In the genomic region with DNA sequence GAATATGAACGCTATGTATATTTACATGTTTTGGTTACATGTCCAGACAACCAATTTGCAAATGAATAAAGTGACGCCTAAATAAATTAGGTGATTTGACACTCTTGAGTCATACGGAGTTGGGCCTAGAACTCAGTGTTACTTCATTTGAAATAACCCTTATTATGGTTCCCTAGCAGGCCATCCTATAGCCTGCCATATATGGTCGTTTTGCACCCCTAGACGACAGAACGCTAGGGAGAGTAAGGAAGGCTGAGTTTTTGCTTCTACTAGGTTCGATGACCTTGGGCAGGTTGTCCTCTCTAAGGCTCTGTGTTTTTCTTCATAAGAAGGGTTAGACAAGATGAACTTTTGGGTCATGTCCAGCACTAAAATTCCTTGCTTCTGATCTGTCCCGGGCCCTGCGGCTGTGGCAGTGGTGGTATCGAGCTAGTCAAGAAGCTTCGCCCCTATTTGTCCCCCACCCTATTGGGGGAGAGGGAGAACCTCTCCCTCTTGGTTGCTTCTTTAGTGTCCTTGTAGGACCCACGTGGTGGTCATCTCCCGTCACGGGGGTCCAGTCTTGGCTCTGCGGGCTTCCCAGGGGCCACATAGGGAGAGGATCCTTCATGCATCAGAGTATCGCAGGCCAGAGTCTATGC, we compare ENCODE assay signal across 8 cellular contexts. TPM values are rescaled to one million over a fixed set of nuclear protein-coding genes. Genes with fewer than 3 reads are reported as not detected.
DNase-seq lines count a peak whose midpoint lies in the region; ATAC-seq and TF ChIP-seq lines count a peak whose summit lies in the region.

No MANE protein-coding gene starts in this region.

- H3K9me3 Mint-ChIP-seq in activated T-cell treated with anti-CD3 and anti-CD28 coated beads, Interleukin-2, amount 50 U/mL, for 72 hours: no peaks in the 10 kb centered on the region

- no peaks in the 10 kb centered on the region for H3K27me3 Mint-ChIP-seq in activated T-cell treated with anti-CD3 and anti-CD28 coated beads, Interleukin-2, amount 50 U/mL, for 72 hours (ENCODE audit: low read depth)

- peak overlapping the region in 1 of 2 donors; percentile 49 for H3K9ac ChIP-seq in liver (ENCODE audit: low read depth in 1 of 2, low read length in 2 of 2)

- TF ChIP-seq CTCF in astrocyte of the cerebellum (IDR thresholded peaks at IDR 0.05; ENCODE audit: low read depth, low read length, missing control alignments) (no peak), liver (IDR thresholded peaks at IDR 0.05; ENCODE audit: low read depth, low read length, missing input control) (no peak), foreskin keratinocyte (conservative IDR thresholded peaks at IDR 0.05) (no peak)

- no peak for ATAC-seq in activated T-cell treated with anti-CD3 and anti-CD28 coated beads, Interleukin-2, amount 50 U/mL, for 72 hours (replicated peaks in 1 of 2)
- no peak for ATAC-seq in foreskin keratinocyte

- peaks cover 6% of the 10 kb centered on the region for H3K4me1 Mint-ChIP-seq in activated T-cell treated with anti-CD3 and anti-CD28 coated beads, Interleukin-2, amount 50 U/mL, for 72 hours (ENCODE audit: low read depth)

- no peak for DNase-seq in activated T-cell treated with anti-CD3 and anti-CD28 coated beads, Interleukin-2, amount 50 U/mL, for 72 hours
- no peak for DNase-seq in activated T-cell treated with anti-CD3 and anti-CD28 coated beads for 4 hours
- DNase-seq in astrocyte of the cerebellum (ENCODE audit: low read depth): no peak
- no peak for DNase-seq in stimulated activated CD4-positive, alpha-beta T cell treated with anti-CD3 and anti-CD28 coated beads, Interleukin-4, amount 100 ng/mL, for 1 hour
- no peak for DNase-seq in mesenteric fat pad (ENCODE audit: low spot score)
- no peak for DNase-seq in foreskin keratinocyte

- H3K27me3 ChIP-seq in liver (ENCODE audit: control insufficient read depth in 4 of 4, insufficient read depth in 4 of 4, low read length in 3 of 4) (no peaks in the 10 kb centered on the region), thymus (ENCODE audit: control insufficient read depth, insufficient read depth) (no peaks in the 10 kb centered on the region), foreskin keratinocyte (no peaks in the 10 kb centered on the region)

- no peaks in the 10 kb centered on the region for H3K36me3 ChIP-seq in liver (ENCODE audit: control insufficient read depth in 4 of 4, insufficient read depth in 3 of 4, low read depth in 1 of 4, low read length in 3 of 4)
- no peaks in the 10 kb centered on the region for H3K36me3 ChIP-seq in thymus (ENCODE audit: control insufficient read depth, insufficient read depth)

- H3K4me3 ChIP-seq in astrocyte of the cerebellum (ENCODE audit: low read depth, low read length): peak overlapping the region; percentile 9
- H3K4me3 ChIP-seq in liver (ENCODE audit: low read depth in 1 of 3, low read length in 3 of 3): peak overlapping the region in 1 of 3 donors; percentile 49
- peak overlapping the region; percentile 87 for H3K4me3 ChIP-seq in thymus (ENCODE audit: low read length)

- H3K4me3 Mint-ChIP-seq in activated T-cell treated with anti-CD3 and anti-CD28 coated beads, Interleukin-2, amount 50 U/mL, for 72 hours: no peak overlapping the region

- TF ChIP-seq RAD21 in liver (IDR thresholded peaks at IDR 0.05): no peak

- H3K27ac ChIP-seq in liver (ENCODE audit: low read depth in 1 of 2, low read length in 2 of 2) (peak overlapping the region; percentile 71 to 97), thymus (ENCODE audit: low read depth) (peak overlapping the region; percentile 72), foreskin keratinocyte (no peak overlapping the region)

- H3K9me3 ChIP-seq in liver (ENCODE audit: control insufficient read depth in 4 of 4, low read length in 3 of 4): no peaks in the 10 kb centered on the region
- no peaks in the 10 kb centered on the region for H3K9me3 ChIP-seq in thymus (ENCODE audit: control insufficient read depth)

- H3K27ac Mint-ChIP-seq in activated T-cell treated with anti-CD3 and anti-CD28 coated beads, Interleukin-2, amount 50 U/mL, for 72 hours: peak overlapping the region; percentile 16

- in situ Hi-C loops in astrocyte of the cerebellum (cut with HindIII; ENCODE audit: low sequenced_read_pairs): no loop called here

- no peaks in the 10 kb centered on the region for H3K36me3 Mint-ChIP-seq in activated T-cell treated with anti-CD3 and anti-CD28 coated beads, Interleukin-2, amount 50 U/mL, for 72 hours (ENCODE audit: insufficient read depth in 2 of 2)

- H3K4me1 ChIP-seq in liver (ENCODE audit: control insufficient read depth in 4 of 4, insufficient read depth in 4 of 4, low read length in 3 of 4): peaks cover 10 to 31% (median 13%) of the 10 kb centered on the region in 4 donors
- peaks cover 19% of the 10 kb centered on the region for H3K4me1 ChIP-seq in thymus (ENCODE audit: control insufficient read depth, insufficient read depth, low read length)
- H3K4me1 ChIP-seq in foreskin keratinocyte: peaks cover 19% of the 10 kb centered on the region

- WGBS in liver: 75% methylated on average over 16 of the region's 16 CpGs
- 91% methylated on average over 16 of the region's 16 CpGs for WGBS in thymus

TF ChIP-seq in liver, 16 proteins besides CTCF, POLR2A, EP300 and RAD21:
- TF ChIP-seq, protein P1, sequence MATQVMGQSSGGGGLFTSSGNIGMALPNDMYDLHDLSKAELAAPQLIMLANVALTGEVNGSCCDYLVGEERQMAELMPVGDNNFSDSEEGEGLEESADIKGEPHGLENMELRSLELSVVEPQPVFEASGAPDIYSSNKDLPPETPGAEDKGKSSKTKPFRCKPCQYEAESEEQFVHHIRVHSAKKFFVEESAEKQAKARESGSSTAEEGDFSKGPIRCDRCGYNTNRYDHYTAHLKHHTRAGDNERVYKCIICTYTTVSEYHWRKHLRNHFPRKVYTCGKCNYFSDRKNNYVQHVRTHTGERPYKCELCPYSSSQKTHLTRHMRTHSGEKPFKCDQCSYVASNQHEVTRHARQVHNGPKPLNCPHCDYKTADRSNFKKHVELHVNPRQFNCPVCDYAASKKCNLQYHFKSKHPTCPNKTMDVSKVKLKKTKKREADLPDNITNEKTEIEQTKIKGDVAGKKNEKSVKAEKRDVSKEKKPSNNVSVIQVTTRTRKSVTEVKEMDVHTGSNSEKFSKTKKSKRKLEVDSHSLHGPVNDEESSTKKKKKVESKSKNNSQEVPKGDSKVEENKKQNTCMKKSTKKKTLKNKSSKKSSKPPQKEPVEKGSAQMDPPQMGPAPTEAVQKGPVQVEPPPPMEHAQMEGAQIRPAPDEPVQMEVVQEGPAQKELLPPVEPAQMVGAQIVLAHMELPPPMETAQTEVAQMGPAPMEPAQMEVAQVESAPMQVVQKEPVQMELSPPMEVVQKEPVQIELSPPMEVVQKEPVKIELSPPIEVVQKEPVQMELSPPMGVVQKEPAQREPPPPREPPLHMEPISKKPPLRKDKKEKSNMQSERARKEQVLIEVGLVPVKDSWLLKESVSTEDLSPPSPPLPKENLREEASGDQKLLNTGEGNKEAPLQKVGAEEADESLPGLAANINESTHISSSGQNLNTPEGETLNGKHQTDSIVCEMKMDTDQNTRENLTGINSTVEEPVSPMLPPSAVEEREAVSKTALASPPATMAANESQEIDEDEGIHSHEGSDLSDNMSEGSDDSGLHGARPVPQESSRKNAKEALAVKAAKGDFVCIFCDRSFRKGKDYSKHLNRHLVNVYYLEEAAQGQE (IDR thresholded peaks at IDR 0.05): no peak
- no peak for TF ChIP-seq HNF4G (IDR thresholded peaks at IDR 0.05)
- TF ChIP-seq FOXA2 (IDR thresholded peaks at IDR 0.05): no peak
- no peak for TF ChIP-seq RXRA (IDR thresholded peaks at IDR 0.05)
- TF ChIP-seq HNF4A (conservative IDR thresholded peaks at IDR 0.05): no peak
- TF ChIP-seq EGR1 (IDR thresholded peaks at IDR 0.05; ENCODE audit: low read depth in 2 of 2): no peak
- TF ChIP-seq GABPA (IDR thresholded peaks at IDR 0.05 in 1 of 2, conservative IDR thresholded peaks at IDR 0.05 in 1 of 2): no peak
- TF ChIP-seq, protein P2, sequence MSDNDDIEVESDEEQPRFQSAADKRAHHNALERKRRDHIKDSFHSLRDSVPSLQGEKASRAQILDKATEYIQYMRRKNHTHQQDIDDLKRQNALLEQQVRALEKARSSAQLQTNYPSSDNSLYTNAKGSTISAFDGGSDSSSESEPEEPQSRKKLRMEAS (IDR thresholded peaks at IDR 0.05): peak; percentile 6

RNA-seq across cellular contexts. Expression of a gene that starts 0.6 kb away (rescaled TPM):
- 10 to 100 TPM; 79.2 to 82.2 TPM for total RNA-seq in activated T-cell treated with anti-CD3 and anti-CD28 coated beads, Interleukin-2, amount 50 U/mL, for 72 hours
- total RNA-seq in liver (10 to 100 TPM; 34.5 to 49.6 TPM), mesenteric fat pad (46.2 TPM), foreskin keratinocyte (32.9 and 35.4 TPM in 2 replicates)
- polyA plus RNA-seq in liver (10 to 100 TPM; 12.8 to 35.1 TPM), thymus (23.5 TPM), foreskin keratinocyte (8.6 and 9.8 TPM in 2 replicates)
